ENCODE assay signal across 1 cellular context in the genomic region with DNA sequence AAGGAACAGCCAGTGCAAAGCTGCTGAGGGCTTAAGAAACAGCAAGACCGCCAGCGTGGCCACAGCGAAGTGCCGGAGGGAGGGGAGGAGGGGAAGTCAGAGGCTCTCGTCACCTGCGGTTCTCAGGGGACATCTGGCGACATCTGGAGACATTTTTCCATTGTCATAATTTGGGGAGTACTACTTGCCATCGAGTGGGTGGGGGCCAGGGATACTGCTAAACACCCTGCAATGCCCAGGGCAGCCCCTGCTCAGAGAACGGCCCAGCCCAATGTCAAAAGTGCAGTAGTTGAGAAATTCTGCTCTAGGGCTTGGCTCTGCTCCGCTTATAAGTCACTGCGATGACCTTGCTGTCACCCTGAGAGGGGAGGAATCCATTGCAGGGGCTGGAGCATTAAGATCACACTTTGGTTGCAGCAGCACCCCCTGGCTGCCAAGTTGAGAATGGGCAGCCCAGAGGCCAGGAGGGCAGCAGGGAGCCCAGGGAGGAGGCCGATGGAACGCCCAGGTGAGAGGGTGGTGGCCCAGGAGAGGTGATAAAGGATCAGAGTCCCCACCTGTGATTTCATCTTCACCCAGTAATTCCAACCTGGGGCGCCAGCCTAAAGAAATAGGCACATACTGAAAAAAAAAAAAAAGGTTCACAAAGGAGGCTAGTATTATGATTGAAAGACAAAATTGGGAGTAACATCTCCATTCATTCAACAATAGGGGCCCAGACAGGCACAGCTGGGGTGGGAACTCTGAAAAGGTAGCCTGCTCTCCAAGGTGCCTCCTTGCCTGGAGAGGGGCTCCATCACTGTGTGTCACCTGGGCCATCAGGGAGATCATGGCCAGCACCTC.
TF ChIP-seq lines count a peak whose summit lies in the region.

No MANE protein-coding gene starts in this region.

TF ChIP-seq in GM12878, 131 proteins besides CTCF, POLR2A, EP300 and RAD21 (continued from another document):
- TF ChIP-seq HDAC6 (IDR thresholded peaks at IDR 0.05; ENCODE audit: unreplicated experiment) = no peak
- TF ChIP-seq CBX3 (IDR thresholded peaks at IDR 0.05; ENCODE audit: borderline replicate concordance, low read depth) = no peak
- TF ChIP-seq SMC3 (IDR thresholded peaks at IDR 0.05; ENCODE audit: borderline replicate concordance, low read length) = peak; percentile 42; the same call in 1 of the 2 replicates
- no peak for TF ChIP-seq POLR2AphosphoS5 (IDR thresholded peaks at IDR 0.05; ENCODE audit: low read length)
